ENCODE assay signal across 20 cellular contexts in the genomic region with DNA sequence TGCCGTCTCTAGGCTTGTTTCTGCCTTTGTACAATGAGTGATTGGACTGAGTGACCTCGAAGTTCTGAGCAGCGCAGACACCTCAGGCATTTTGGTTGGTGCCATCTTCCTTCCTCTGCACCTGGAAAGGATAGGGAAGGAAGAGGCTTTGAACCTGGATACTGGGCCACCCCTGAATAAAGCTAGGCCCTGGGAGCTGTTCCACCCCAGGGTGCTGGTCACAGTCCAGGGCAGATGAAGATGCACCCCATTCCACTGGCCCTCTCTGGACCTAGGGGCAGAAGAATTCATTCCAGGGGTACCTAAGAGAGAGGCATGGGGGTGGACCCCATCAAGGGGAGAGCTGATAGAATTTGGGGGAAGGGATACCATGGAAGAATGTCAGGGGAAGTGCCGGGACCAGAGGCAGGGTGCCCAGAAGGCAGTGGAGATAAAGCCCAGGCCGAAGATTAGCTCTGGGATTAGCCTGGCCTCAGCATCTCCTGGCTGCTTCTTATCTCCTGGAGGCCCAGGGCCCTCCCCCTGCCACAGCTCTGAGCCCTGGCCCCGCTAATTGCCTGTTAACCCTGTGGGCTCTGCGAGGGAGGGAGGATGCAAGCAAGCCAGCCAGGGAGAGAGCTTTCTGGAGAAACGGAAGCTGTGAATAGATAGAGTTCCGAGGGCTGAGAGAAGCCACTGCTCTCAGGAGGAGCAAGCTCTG. TPM values are rescaled to one million over a fixed set of nuclear protein-coding genes. Genes with fewer than 3 reads are reported as not detected.
A peak's percentile ranks its signal among the peaks of the same experiment; 100 is the strongest.
DNase-seq lines count a peak whose midpoint lies in the region; ATAC-seq, FAIRE-seq and TF ChIP-seq lines count a peak whose summit lies in the region.
"Had no signal": no experiment of that assay in that cellular context is flagged by ENCODE, and none has a peak within 500 bp of the region (broad histone marks: within the 10 kb centered on the region; RNA-seq: fewer than 3 reads in every experiment).

No MANE protein-coding gene starts in this region.

- BruUV-seq in Caco-2 (replicated peaks; lab: Mats Ljungman, UMichigan) = no TSS peak

- H3K9me3 ChIP-seq in Caco-2 (no peaks in the 10 kb centered on the region), WERI-Rb-1 (ENCODE audit: severe bottlenecking) (no peaks in the 10 kb centered on the region), kidney (ENCODE audit: control insufficient read depth in 1 of 2, low read length in 2 of 2) (no peaks in the 10 kb centered on the region)
- H3K9me3 ChIP-seq: prostate gland had no signal

- no peak overlapping the region for H3K4me3 Mint-ChIP-seq in Caco-2 (ENCODE audit: unreplicated experiment)
- H3K4me3 Mint-ChIP-seq: activated CD8-positive, alpha-beta memory T cell treated with anti-CD3 and anti-CD28 coated beads, Interleukin-2, amount 10 ng/mL, durations not matched to agents 7 days and 5 days; activated T-helper 17 cell treated with anti-CD3 and anti-CD28 coated beads, Interleukin-2, amount 50 U/mL, for 72 hours had no signal

- TF ChIP-seq CTCF in Caco-2 (IDR thresholded peaks at IDR 0.05; ENCODE audit: insufficient read depth in 1 of 2, low read depth in 1 of 2, low read length in 1 of 2, severe bottlenecking in 1 of 2, unreplicated experiment in 1 of 2) (no peak), WERI-Rb-1 (IDR thresholded peaks at IDR 0.05; ENCODE audit: low read depth, low read length) (no peak), kidney (IDR thresholded peaks at IDR 0.05; ENCODE audit: borderline replicate concordance, extremely low read depth, insufficient read depth) (no peak)

- CTCF ChIA-PET in Caco-2 (lab: Charles Lee) = interaction anchor here (0.5 to 8.2 kb wide), 11 partner anchors 12 to 231 kb away, joined by 3 to 243 read pairs (median 4); a partner anchor contains a TSS

- H3K27ac Mint-ChIP-seq in Caco-2 (ENCODE audit: unreplicated experiment) = no peak overlapping the region
- H3K27ac Mint-ChIP-seq: activated CD8-positive, alpha-beta memory T cell treated with anti-CD3 and anti-CD28 coated beads, Interleukin-2, amount 10 ng/mL, durations not matched to agents 7 days and 5 days; activated T-helper 17 cell treated with anti-CD3 and anti-CD28 coated beads, Interleukin-2, amount 50 U/mL, for 72 hours had no signal

- intact Hi-C loops in Caco-2 (cut with micrococcal nuclease; ENCODE audit: unreplicated experiment) = no loop called here
- intact Hi-C loops in kidney (cut with DNase I) = loop anchor here (10.0 kb wide), 1 partner anchor 51 kb away; no protein-coding TSS in a partner anchor

- DNase-seq in Caco-2 = peak; percentile 61 to 68
- peak in 75 of 76 experiments; percentile 40 to 92 (median 80) for DNase-seq in HUDEP-2 (lab: John Stamatoyannopoulos, UW; ENCODE audit: unreplicated experiment in 76 of 76)
- peak; percentile 97 for DNase-seq in WERI-Rb-1
- DNase-seq in left kidney (ENCODE audit: low read depth, low spot score) = peak; percentile 80
- DNase-seq in NK-92 treated with Interleukin-12 subunit alpha and Interleukin-12 subunit beta, amount 100 ng/mL, for 24 hours (lab: John Stamatoyannopoulos, UW) = no peak
- no peak for DNase-seq in kidney
- no peak for DNase-seq in foreskin melanocyte
- DNase-seq: activated CD8-positive, alpha-beta memory T cell treated with anti-CD3 and anti-CD28 coated beads, Interleukin-2, amount 10 ng/mL, durations not matched to agents 7 days and 5 days; GF-D8; naive thymus-derived CD4-positive, alpha-beta T cell; NCI-H1694; SIG-M5; stimulated activated CD4-positive, alpha-beta T cell treated with anti-CD3 and anti-CD28 coated beads, Interleukin-12 subunit alpha, Interleukin-12 subunit beta, amount 100 ng/mL, for 4 hours had no signal

- peaks cover 22% of the 10 kb centered on the region for H3K27me3 Mint-ChIP-seq in Caco-2 (ENCODE audit: insufficient read depth, unreplicated experiment)

- no peaks in the 10 kb centered on the region for H3K36me3 Mint-ChIP-seq in Caco-2 (ENCODE audit: insufficient read depth, unreplicated experiment)
- H3K36me3 Mint-ChIP-seq: activated CD8-positive, alpha-beta memory T cell treated with anti-CD3 and anti-CD28 coated beads, Interleukin-2, amount 10 ng/mL, durations not matched to agents 7 days and 5 days; naive thymus-derived CD4-positive, alpha-beta T cell had no signal

- H3K36me3 ChIP-seq in Caco-2 (ENCODE audit: control insufficient read depth, insufficient read depth, low read length) = no peaks in the 10 kb centered on the region
- no peaks in the 10 kb centered on the region; the same call in none of the 2 replicates for H3K36me3 ChIP-seq in WERI-Rb-1
- no peaks in the 10 kb centered on the region for H3K36me3 ChIP-seq in kidney (ENCODE audit: control insufficient read depth in 1 of 2, insufficient read depth in 2 of 2, low read length in 2 of 2)
- H3K36me3 ChIP-seq: prostate gland had no signal

- POLR2A ChIA-PET in Caco-2 (lab: Charles Lee) = interaction anchor here (0.7 kb wide), 2 partner anchors 27 to 84 kb away, joined by 3 to 4 read pairs; a partner anchor contains a TSS

- H3K4me3 ChIP-seq in Caco-2 (ENCODE audit: low read depth, low read length) (no peak overlapping the region), WERI-Rb-1 (ENCODE audit: low read depth, low read length) (peak overlapping the region; percentile 22; the same call in 1 of the 2 replicates), kidney (ENCODE audit: low read length in 2 of 2) (no peak overlapping the region)
- H3K4me3 ChIP-seq: GM12878, prostate gland had no signal

- no peak for ATAC-seq in GM19324 (IDR thresholded peaks at IDR 0.05; ENCODE audit: low FRiP score, unreplicated experiment)
- ATAC-seq: activated CD8-positive, alpha-beta memory T cell treated with anti-CD3 and anti-CD28 coated beads, Interleukin-2, amount 10 ng/mL, durations not matched to agents 7 days and 5 days; activated T-helper 17 cell treated with anti-CD3 and anti-CD28 coated beads, Interleukin-2, amount 50 U/mL, for 72 hours; GM12878; naive thymus-derived CD4-positive, alpha-beta T cell had no signal

- H3K27ac ChIP-seq in WERI-Rb-1 = peak overlapping the region; percentile 96
- H3K27ac ChIP-seq in kidney (ENCODE audit: low read depth in 2 of 2, low read length in 2 of 2) = no peak overlapping the region
- H3K27ac ChIP-seq: prostate gland had no signal

- H3K9ac ChIP-seq in kidney (ENCODE audit: low read length in 2 of 2) = no peak overlapping the region

- H3K4me1 Mint-ChIP-seq in Caco-2 (ENCODE audit: low read depth, unreplicated experiment) = peaks cover 34% of the 10 kb centered on the region

- H3K4me1 ChIP-seq in Caco-2 (peaks cover 25% of the 10 kb centered on the region), kidney (ENCODE audit: control insufficient read depth in 1 of 2, insufficient read depth in 1 of 2, low read depth in 1 of 2, low read length in 2 of 2) (no peaks in the 10 kb centered on the region)

- no peaks in the 10 kb centered on the region for H3K9me3 Mint-ChIP-seq in Caco-2 (ENCODE audit: unreplicated experiment)
- H3K9me3 Mint-ChIP-seq: activated T-helper 17 cell treated with anti-CD3 and anti-CD28 coated beads, Interleukin-2, amount 50 U/mL, for 72 hours had no signal

- H3K27me3 ChIP-seq in Caco-2 (replicated peaks; ENCODE audit: control insufficient read depth, insufficient read depth, low read length) (no peaks in the 10 kb centered on the region; the same call in 1 of the 2 replicates), WERI-Rb-1 (ENCODE audit: insufficient read depth, low read depth, severe bottlenecking) (no peaks in the 10 kb centered on the region)

- no peak for FAIRE-seq in kidney (lab: Jason Lieb, UNC)
- FAIRE-seq: bronchial epithelial cell, GM12878 had no signal

RNA-seq across cellular contexts. Expression of a gene that starts 11.4 kb away (rescaled TPM):
- 0.16 and 0.19 TPM in 2 replicates for total RNA-seq in Caco-2 (2022)
- not detected for total RNA-seq in kidney
- not detected for polyA plus RNA-seq in kidney (ENCODE audit: insufficient read depth, low read depth, low replicate concordance)
- total RNA-seq: dermis microvascular lymphatic vessel endothelial cell, GM12878 had no signal
- polyA plus RNA-seq: naive thymus-derived CD4-positive, alpha-beta T cell had no signal

RNA-seq across cellular contexts. Expression of a gene that starts 17.9 kb away (rescaled TPM):
- total RNA-seq in Caco-2 (2022) = 26.4 and 27.3 TPM in 2 replicates
- total RNA-seq in kidney = 59.5 TPM
- polyA plus RNA-seq in kidney (ENCODE audit: insufficient read depth, low read depth, low replicate concordance) = 57.3 TPM

RNA-seq across cellular contexts. Expression of a gene that starts 18.1 kb away (rescaled TPM):
- total RNA-seq in Caco-2 (2022) = 8.5 and 9.1 TPM in 2 replicates
- total RNA-seq in kidney = 4.5 TPM
- 4.2 TPM for polyA plus RNA-seq in kidney (ENCODE audit: insufficient read depth, low read depth, low replicate concordance)
- total RNA-seq: dermis microvascular lymphatic vessel endothelial cell had no signal
- polyA plus RNA-seq: naive thymus-derived CD4-positive, alpha-beta T cell had no signal

RNA-seq across cellular contexts. Expression of a gene that starts 27.0 kb away (rescaled TPM):
- 51.0 and 53.7 TPM in 2 replicates for total RNA-seq in Caco-2 (2022)
- 33.9 TPM for total RNA-seq in kidney
- 53.1 TPM for polyA plus RNA-seq in kidney (ENCODE audit: insufficient read depth, low read depth, low replicate concordance)

RNA-seq across cellular contexts. Expression of a gene that starts 45.7 kb away (rescaled TPM):
- total RNA-seq in Caco-2 (2022) (56.2 and 57.6 TPM in 2 replicates), kidney (123 TPM)
- 89.5 TPM for polyA plus RNA-seq in kidney (ENCODE audit: insufficient read depth, low read depth, low replicate concordance)
- total RNA-seq: T-helper 2 cell treated with Interferon-gamma antibody and Interleukin-4, amounts not matched to agents 100 ng/mL and 5 ng/mL, for 36 hours had no signal
- polyA plus RNA-seq: naive thymus-derived CD4-positive, alpha-beta T cell had no signal

Comparison
In these comparisons a context has a peak if more than half of its experiments do, and no peak if none do; other contexts are left out.
1. DNase-seq: peak in Caco-2 (2 of 2), HUDEP-2 (75 of 76), WERI-Rb-1 (single experiment) and left kidney (single experiment); none in NK-92 treated with Interleukin-12 subunit alpha and Interleukin-12 subunit beta, amount 100 ng/mL, for 24 hours (single experiment), kidney (single experiment) and foreskin melanocyte (single experiment).